ENCODE assay signal across 27 cellular contexts in the genomic region with DNA sequence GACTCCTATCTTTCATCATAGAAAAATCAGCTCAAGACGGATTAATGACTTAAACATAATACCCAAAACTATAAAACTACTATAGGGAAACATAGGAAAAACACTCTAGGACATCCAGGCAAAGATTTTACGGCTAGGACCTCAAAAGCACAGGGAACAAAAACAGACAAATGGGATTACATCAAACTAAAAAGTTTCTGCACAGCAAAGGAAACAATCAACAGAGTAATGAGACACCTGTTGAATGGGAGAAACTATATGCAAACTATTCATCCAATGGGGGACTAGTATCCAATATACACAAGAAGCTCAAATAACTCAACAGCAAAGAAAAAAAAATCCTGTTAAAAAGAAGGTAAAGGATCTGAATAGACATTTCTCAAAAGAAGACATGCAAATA.
"Had no signal": no experiment of that assay in that cellular context is flagged by ENCODE, and none has a peak within 500 bp of the region (broad histone marks: within the 10 kb centered on the region; RNA-seq: fewer than 3 reads in every experiment).

No MANE protein-coding gene starts in this region.

- H3K27me3 ChIP-seq: MG63 had no signal

- H3K27me3 Mint-ChIP-seq: T-cell had no signal

- H3K4me3 Mint-ChIP-seq: T-cell; T-helper 1 cell treated with Interleukin-12 subunit alpha and Interleukin-12 subunit beta and Interleukin-4 antibody, amounts not matched to agents 30 μg/mL and 1 μg/mL, for 36 hours had no signal

- DNase-seq: Karpas-422; KBM-7; MG63; NCI-H1092; NCI-H1105 treated with DMSO at 0.1 percent for 48 hours; NCI-H1417 treated with DMSO at 0.1 percent for 48 hours; NCI-H146; NCI-H1694 treated with DMSO at 0.1 percent for 48 hours; NCI-H1930; NCI-H2081; NCI-H2107; NCI-H226; NCI-H446; NCI-H510A; NCI-H524 treated with DMSO at 0.1 percent for 48 hours; NCI-H69; NCI-H774; NK-92 treated with Interleukin-12 subunit alpha and Interleukin-12 subunit beta, amount 100 ng/mL, for 24 hours; PC-3; SHP77; SK-N-SH; SW 1271; T-cell had no signal

- ATAC-seq: Panc1, PC-3, T-cell had no signal

- H3K4me3 ChIP-seq: MG63 had no signal

- H3K27ac Mint-ChIP-seq: T-helper 1 cell treated with Interleukin-12 subunit alpha and Interleukin-12 subunit beta and Interleukin-4 antibody, amounts not matched to agents 30 μg/mL and 1 μg/mL, for 36 hours had no signal

- H3K27ac ChIP-seq: HL-60, RWPE1 had no signal
